ENCODE assay signal across 8 cellular contexts in the genomic region with DNA sequence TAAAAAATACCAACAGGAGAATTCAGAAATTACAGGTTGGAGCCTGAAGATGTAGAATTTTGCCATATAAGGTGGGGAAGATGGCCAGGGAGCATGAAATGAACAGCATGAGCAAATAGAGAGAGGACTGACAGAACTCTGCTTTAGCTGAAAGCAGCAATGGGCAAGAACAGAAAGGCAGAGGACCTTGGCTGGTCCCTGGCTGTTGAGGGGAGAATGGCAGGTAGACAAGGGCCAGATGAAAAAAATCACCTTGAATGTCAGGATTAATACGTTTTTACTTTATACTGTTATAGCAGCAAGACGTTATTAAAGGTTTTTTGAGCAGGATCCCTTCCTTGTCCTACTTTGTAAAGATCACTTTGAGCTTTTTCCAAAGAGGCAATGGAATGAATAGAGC. TPM values are rescaled to one million over a fixed set of nuclear protein-coding genes. Genes with fewer than 3 reads are reported as not detected.
DNase-seq lines count a peak whose midpoint lies in the region; ATAC-seq, FAIRE-seq and TF ChIP-seq lines count a peak whose summit lies in the region.

No MANE protein-coding gene starts in this region.

- no peaks in the 10 kb centered on the region for H3K9me3 ChIP-seq in vagina

- H3K9me3 Mint-ChIP-seq in activated CD8-positive, alpha-beta T cell treated with anti-CD3 and anti-CD28 coated beads for 36 hours: no peaks in the 10 kb centered on the region
- no peaks in the 10 kb centered on the region for H3K9me3 Mint-ChIP-seq in immature natural killer cell

- no peak overlapping the region for H3K27ac ChIP-seq in vagina

- H3K27me3 ChIP-seq in BJ (ENCODE audit: control insufficient read depth, insufficient read depth, low read length): no peaks in the 10 kb centered on the region
- no peaks in the 10 kb centered on the region for H3K27me3 ChIP-seq in H7 (ENCODE audit: control insufficient read depth, insufficient read depth, low read length)
- H3K27me3 ChIP-seq in vagina: no peaks in the 10 kb centered on the region

- intact Hi-C loops in activated CD8-positive, alpha-beta T cell treated with anti-CD3 and anti-CD28 coated beads for 36 hours (cut with micrococcal nuclease): no loop called here
- intact Hi-C loops in vagina (cut with DNase I): no loop called here

- no peak for TF ChIP-seq POLR2A in vagina (IDR thresholded peaks at IDR 0.05)

- POLR2A ChIA-PET in BJ (lab: Charles Lee): no interaction called here
- POLR2A ChIA-PET in activated CD8-positive, alpha-beta T cell treated with anti-CD3 and anti-CD28 coated beads for 36 hours (lab: Charles Lee): interaction anchor here (0.6 to 3.4 kb wide), 15 partner anchors 9 to 263 kb away, joined by 3 to 25 read pairs (median 5); a partner anchor contains a TSS

- H3K4me1 Mint-ChIP-seq in activated CD8-positive, alpha-beta T cell treated with anti-CD3 and anti-CD28 coated beads for 36 hours (ENCODE audit: low read depth): peaks cover 47% of the 10 kb centered on the region
- peaks cover 28 to 31% of the 10 kb centered on the region in 2 donors for H3K4me1 Mint-ChIP-seq in immature natural killer cell

- peak overlapping the region; percentile 100 for H3K27ac Mint-ChIP-seq in activated CD8-positive, alpha-beta T cell treated with anti-CD3 and anti-CD28 coated beads for 36 hours
- H3K27ac Mint-ChIP-seq in immature natural killer cell: peak overlapping the region; percentile 76 to 99 (median 96)

- FAIRE-seq in frontal cortex (lab: Jason Lieb, UNC): no peak

- H3K36me3 Mint-ChIP-seq in activated CD8-positive, alpha-beta T cell treated with anti-CD3 and anti-CD28 coated beads for 36 hours (ENCODE audit: low read depth): peaks cover 44% of the 10 kb centered on the region
- H3K36me3 Mint-ChIP-seq in immature natural killer cell: peaks cover 0 to 10% (median 6%) of the 10 kb centered on the region in 3 donors

- TF ChIP-seq CTCF in BJ (IDR thresholded peaks at IDR 0.05; ENCODE audit: insufficient read depth, low read depth, low read length) (0 out of 2 replicates have a peak, but pooled peaks have one; percentile 19), vagina (IDR thresholded peaks at IDR 0.05) (no peak)
- peak; percentile 14 for TF ChIP-seq CTCF in activated CD8-positive, alpha-beta T cell treated with anti-CD3 and anti-CD28 coated beads for 36 hours (IDR thresholded peaks at IDR 0.05)

- ATAC-seq in activated CD8-positive, alpha-beta T cell treated with anti-CD3 and anti-CD28 coated beads for 36 hours: no peak

- peaks cover 3% of the 10 kb centered on the region for H3K27me3 Mint-ChIP-seq in activated CD8-positive, alpha-beta T cell treated with anti-CD3 and anti-CD28 coated beads for 36 hours
- H3K27me3 Mint-ChIP-seq in immature natural killer cell (ENCODE audit: low read depth in 3 of 3): peaks cover 0 to 6% (median 5%) of the 10 kb centered on the region in 3 donors

- CTCF ChIA-PET in BJ (lab: Yijun Ruan, JAX): interaction anchor here (1.3 to 5.0 kb wide), 8 partner anchors 9 to 259 kb away, joined by 3 to 40 read pairs (median 14); a partner anchor contains a TSS
- CTCF ChIA-PET in activated CD8-positive, alpha-beta T cell treated with anti-CD3 and anti-CD28 coated beads for 36 hours (lab: Charles Lee): interaction anchor here (0.7 to 6.1 kb wide), 24 partner anchors 10 to 533 kb away, joined by 3 to 99 read pairs (median 4); a partner anchor contains a TSS

- DNase-seq in BJ (ENCODE audit: low read depth): no peak
- peak; percentile 63 for DNase-seq in H7
- peak; percentile 37 for DNase-seq in activated CD8-positive, alpha-beta T cell treated with anti-CD3 and anti-CD28 coated beads for 36 hours
- no peak for DNase-seq in immature natural killer cell
- DNase-seq in vagina (ENCODE audit: extremely low spot score in 2 of 2): no peak
- DNase-seq in putamen (ENCODE audit: low spot score): no peak
- DNase-seq in NK-92 treated with Interleukin-12 subunit alpha and Interleukin-12 subunit beta, amount 100 ng/mL, for 24 hours (lab: John Stamatoyannopoulos, UW): no peak
- no peak for DNase-seq in frontal cortex (ENCODE audit: low spot score in 2 of 2)

- peak overlapping the region; percentile 55 for H3K4me3 ChIP-seq in BJ (ENCODE audit: low read depth, low read length)
- H3K4me3 ChIP-seq in H7 (ENCODE audit: insufficient read depth, low read depth, low read length): peak overlapping the region; percentile 78
- H3K4me3 ChIP-seq in vagina: peak overlapping the region; percentile 76 to 82

- peaks cover 20% of the 10 kb centered on the region for H3K4me1 ChIP-seq in vagina

- H3K36me3 ChIP-seq in BJ (ENCODE audit: control insufficient read depth, insufficient read depth, low read length) (no peaks in the 10 kb centered on the region), H7 (replicated peaks; ENCODE audit: control insufficient read depth, insufficient read depth, low read length) (peaks cover 6% of the 10 kb centered on the region), vagina (peaks cover 0 to 7% of the 10 kb centered on the region in 2 donors)

- peak overlapping the region; percentile 99 for H3K4me3 Mint-ChIP-seq in activated CD8-positive, alpha-beta T cell treated with anti-CD3 and anti-CD28 coated beads for 36 hours
- peak overlapping the region; percentile 97 to 99 (median 99) for H3K4me3 Mint-ChIP-seq in immature natural killer cell

RNA-seq across cellular contexts. Expression of a gene that starts 1.0 kb away (rescaled TPM):
- polyA plus RNA-seq in BJ (2011; rRNA removed) (23.4 and 34.8 TPM in 2 replicates), immature natural killer cell (10 to 100 TPM; 10.8 to 18.1 (median 15.1) TPM)
- polyA minus RNA-seq in BJ (2011; rRNA and poly(A)+ RNA removed): 13.8 and 20.7 TPM in 2 replicates
- total RNA-seq in H7 (2014; rRNA removed; shearing (Covaris generic)): 86.0 and 91.1 TPM in 2 replicates
- 10 to 100 TPM; 34.5 to 35.6 TPM for total RNA-seq in activated CD8-positive, alpha-beta T cell treated with anti-CD3 and anti-CD28 coated beads for 36 hours
- total RNA-seq in vagina (18.9 TPM), frontal cortex (40.8 TPM)

RNA-seq across cellular contexts. Expression of a gene that starts 12.1 kb away (rescaled TPM):
- polyA plus RNA-seq in BJ (2011; rRNA removed) (66.0 and 71.4 TPM in 2 replicates), immature natural killer cell (10 to 100 TPM; 26.8 to 54.2 (median 43.8) TPM)
- polyA minus RNA-seq in BJ (2011; rRNA and poly(A)+ RNA removed): 22.5 and 23.2 TPM in 2 replicates
- 15.6 and 19.9 TPM in 2 replicates for total RNA-seq in H7 (2014; rRNA removed; shearing (Covaris generic))
- 10 to 100 TPM; 24.7 to 29.8 TPM for total RNA-seq in activated CD8-positive, alpha-beta T cell treated with anti-CD3 and anti-CD28 coated beads for 36 hours
- total RNA-seq in vagina (36.8 TPM), frontal cortex (28.9 TPM)

RNA-seq across cellular contexts. Expression of a gene that starts 34.4 kb away (rescaled TPM):
- polyA plus RNA-seq in BJ (2011; rRNA removed) (0.09 and 0.10 TPM in 2 replicates), immature natural killer cell (under 1 TPM; 0.29 to 0.52 (median 0.49) TPM)
- polyA minus RNA-seq in BJ (2011; rRNA and poly(A)+ RNA removed): 1.2 TPM in 1 of 2 replicates, not detected in the other
- total RNA-seq in H7 (2014; rRNA removed; shearing (Covaris generic)): 0.04 and 0.42 TPM in 2 replicates
- total RNA-seq in activated CD8-positive, alpha-beta T cell treated with anti-CD3 and anti-CD28 coated beads for 36 hours: 1 to 10 TPM in 1 of 2 experiments, under 1 TPM in 1; 0.69 to 1.2 TPM
- total RNA-seq in vagina (6.6 TPM), frontal cortex (12.6 TPM)

Comparison
In these comparisons a context has a peak if more than half of its experiments do, and no peak if none do; other contexts are left out.
1. DNase-seq: peak in H7 (single experiment) and activated CD8-positive, alpha-beta T cell treated with anti-CD3 and anti-CD28 coated beads for 36 hours (single experiment); none in BJ (single experiment), immature natural killer cell (0 of 3), vagina (0 of 2), putamen (single experiment), NK-92 treated with Interleukin-12 subunit alpha and Interleukin-12 subunit beta, amount 100 ng/mL, for 24 hours (single experiment) and frontal cortex (0 of 2).
2. CTCF ChIP-seq: peak in BJ (single experiment) and activated CD8-positive, alpha-beta T cell treated with anti-CD3 and anti-CD28 coated beads for 36 hours (single experiment); none in vagina (0 of 3).
3. Peak in every context shown above with its lines, with median percentiles within 50 percentile points of each other: H3K4me3 ChIP-seq.